In the genomic region with DNA sequence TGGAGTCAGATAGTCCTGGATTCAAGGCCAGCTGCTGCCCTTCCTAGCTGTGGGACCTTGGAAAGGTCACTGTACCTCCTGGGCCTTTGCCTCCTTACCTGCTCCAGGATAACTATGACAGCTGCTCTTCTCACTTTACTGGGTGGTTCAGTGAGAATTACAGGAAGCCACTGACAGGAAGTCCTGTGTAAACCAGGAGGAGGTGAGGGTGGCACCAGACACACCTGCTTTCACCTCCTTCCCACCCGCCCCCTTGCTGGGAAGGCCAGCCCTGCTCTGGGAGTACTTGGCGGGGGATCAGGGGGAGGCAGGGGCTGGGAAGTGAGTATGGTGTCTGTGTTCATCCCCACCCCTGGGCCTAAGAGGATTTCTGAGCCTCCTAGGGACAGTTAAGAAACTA, we compare ENCODE assay signal across 10 cellular contexts. TPM values are rescaled to one million over a fixed set of nuclear protein-coding genes. Genes with fewer than 3 reads are reported as not detected.
DNase-seq lines count a peak whose midpoint lies in the region; TF ChIP-seq lines count a peak whose summit lies in the region.
"Had no signal": no experiment of that assay in that cellular context is flagged by ENCODE, and none has a peak within 500 bp of the region (broad histone marks: within the 10 kb centered on the region; RNA-seq: fewer than 3 reads in every experiment).

No MANE protein-coding gene starts in this region.

- in situ Hi-C loops in transverse colon (cut with MboI; ENCODE audit: low pct_ligation_motif_present in 1 of 4, low pct_unique_long_range_greater_than_20kb in 1 of 4, low sequenced_read_pairs in 3 of 4), result no loop called here

- H3K27me3 ChIP-seq in WERI-Rb-1 (ENCODE audit: insufficient read depth, low read depth, severe bottlenecking), result no peaks in the 10 kb centered on the region
- H3K27me3 ChIP-seq in effector memory CD4-positive, alpha-beta T cell (replicated peaks; ENCODE audit: control insufficient read depth, insufficient read depth, low read length, poor library complexity, severe bottlenecking), result no peaks in the 10 kb centered on the region
- H3K27me3 ChIP-seq in transverse colon, result no peaks in the 10 kb centered on the region
- no peaks in the 10 kb centered on the region for H3K27me3 ChIP-seq in smooth muscle cell (ENCODE audit: low read depth)

- H3K27ac ChIP-seq in WERI-Rb-1 (peak overlapping the region; percentile 15), transverse colon (peak overlapping the region; percentile 85 to 89 (median 87)), smooth muscle cell (ENCODE audit: low read depth) (no peak overlapping the region)
- peak overlapping the region; percentile 59 for H3K27ac ChIP-seq in effector memory CD4-positive, alpha-beta T cell (ENCODE audit: insufficient read depth, low read length, poor library complexity, severe bottlenecking)
- H3K27ac ChIP-seq: PC-9 had no signal

- peak; percentile 35 for DNase-seq in activated gamma-delta T cell treated with Interleukin-2 at 50 U/mL for 16 hours
- DNase-seq in activated gamma-delta T cell (lab: John Stamatoyannopoulos, UW), result no peak
- peak; percentile 86 for DNase-seq in WERI-Rb-1
- DNase-seq in effector memory CD4-positive, alpha-beta T cell, result peak in 2 of 3 donors; percentile 12 to 22
- peak; percentile 71 for DNase-seq in transverse colon
- no peak for DNase-seq in NCI-H226
- DNase-seq in smooth muscle cell (lab: John Stamatoyannopoulos, UW; ENCODE audit: unreplicated experiment), result no peak
- no peak for DNase-seq in NK-92 (lab: John Stamatoyannopoulos, UW; ENCODE audit: unreplicated experiment)
- DNase-seq: PC-9, retina had no signal

- no peaks in the 10 kb centered on the region for H3K79me2 ChIP-seq in smooth muscle cell (ENCODE audit: low read depth)

- no peak overlapping the region for H3K9ac ChIP-seq in smooth muscle cell (ENCODE audit: low read depth)

- no peak overlapping the region for H2AFZ ChIP-seq in smooth muscle cell (ENCODE audit: low read depth)
- H2AFZ ChIP-seq: PC-9 had no signal

- no peak for TF ChIP-seq EP300 in transverse colon (IDR thresholded peaks at IDR 0.05; ENCODE audit: low read depth)

- H3K36me3 ChIP-seq in WERI-Rb-1, result no peaks in the 10 kb centered on the region
- H3K36me3 ChIP-seq in effector memory CD4-positive, alpha-beta T cell (ENCODE audit: control insufficient read depth, insufficient read depth, low read length), result peaks cover 4% of the 10 kb centered on the region
- H3K36me3 ChIP-seq in transverse colon, result no peaks in the 10 kb centered on the region
- H3K36me3 ChIP-seq in smooth muscle cell (ENCODE audit: low read depth), result no peaks in the 10 kb centered on the region

- no peak overlapping the region for H3K4me2 ChIP-seq in smooth muscle cell
- H3K4me2 ChIP-seq: PC-9 had no signal

- intact Hi-C loops in transverse colon (cut with DNase I; ENCODE audit: low total_unique reads), result no loop called here

- TF ChIP-seq CTCF in WERI-Rb-1 (IDR thresholded peaks at IDR 0.05; ENCODE audit: low read depth, low read length) (no peak), transverse colon (IDR thresholded peaks at IDR 0.05) (no peak), smooth muscle cell (IDR thresholded peaks at IDR 0.05; ENCODE audit: borderline replicate concordance, insufficient read depth, poor library complexity, severe bottlenecking) (no peak)

- TF ChIP-seq POLR2A in transverse colon (IDR thresholded peaks at IDR 0.05), result peak; percentile 74

- H3K9me3 ChIP-seq in WERI-Rb-1 (ENCODE audit: severe bottlenecking), result no peaks in the 10 kb centered on the region
- no peaks in the 10 kb centered on the region for H3K9me3 ChIP-seq in effector memory CD4-positive, alpha-beta T cell (ENCODE audit: control insufficient read depth, low read length)
- no peaks in the 10 kb centered on the region for H3K9me3 ChIP-seq in transverse colon
- no peaks in the 10 kb centered on the region for H3K9me3 ChIP-seq in smooth muscle cell (replicated peaks; ENCODE audit: low read depth)

- peaks cover 37% of the 10 kb centered on the region for H3K4me1 ChIP-seq in effector memory CD4-positive, alpha-beta T cell (ENCODE audit: control insufficient read depth, insufficient read depth, low read length, poor library complexity, severe bottlenecking)
- H3K4me1 ChIP-seq in transverse colon (peaks cover 28 to 58% (median 51%) of the 10 kb centered on the region in 4 donors), smooth muscle cell (ENCODE audit: low read depth) (no peaks in the 10 kb centered on the region)

- 20 to 28% methylated on average over 1 to 2 of the region's 2 CpGs for WGBS in transverse colon (ENCODE audit: low coverage in 1 of 2), 2 donors
- 95% methylated on average over 2 of the region's 2 CpGs for WGBS in smooth muscle cell (ENCODE audit: low lambda C conversion rate)

- H4K20me1 ChIP-seq in smooth muscle cell (ENCODE audit: low read depth), result no peaks in the 10 kb centered on the region

- H3F3A ChIP-seq in smooth muscle cell (ENCODE audit: low read depth), result no peaks in the 10 kb centered on the region

- no peak overlapping the region for H3K4me3 ChIP-seq in WERI-Rb-1 (ENCODE audit: low read depth, low read length)
- peak overlapping the region; percentile 39 for H3K4me3 ChIP-seq in effector memory CD4-positive, alpha-beta T cell (ENCODE audit: insufficient read depth, low read depth, low read length, poor library complexity, severe bottlenecking)
- H3K4me3 ChIP-seq in transverse colon, result no peak overlapping the region
- no peak overlapping the region for H3K4me3 ChIP-seq in smooth muscle cell
- H3K4me3 ChIP-seq: PC-9 had no signal

RNA-seq across cellular contexts. Expression of gene CPNE2, which starts 42.6 kb away (rescaled TPM):
- total RNA-seq in transverse colon (100 to 1,000 TPM in 2 of 4 donors, 10 to 100 TPM in 2; 41.6 to 154 (median 84.2) TPM), smooth muscle cell (18.2 and 19.3 TPM in 2 replicates)
- polyA plus RNA-seq in smooth muscle cell, result 19.8 and 27.2 TPM in 2 replicates

RNA-seq across cellular contexts. Expression of gene PSME3IP1, which starts 50.9 kb away (rescaled TPM):
- total RNA-seq in transverse colon (100 to 1,000 TPM in 3 of 4 donors, 10 to 100 TPM in 1; 95.7 to 185 (median 120) TPM), smooth muscle cell (68.7 and 104 TPM in 2 replicates)
- polyA plus RNA-seq in smooth muscle cell, result 58.1 and 82.1 TPM in 2 replicates

RNA-seq across cellular contexts. Expression of gene RSPRY1, which starts 51.1 kb away (rescaled TPM):
- 10 to 100 TPM; 17.1 to 58.4 (median 44.5) TPM for total RNA-seq in transverse colon
- total RNA-seq in smooth muscle cell, result 57.1 and 58.0 TPM in 2 replicates
- 42.0 and 43.5 TPM in 2 replicates for polyA plus RNA-seq in smooth muscle cell

Comparison
In these comparisons a context has a peak if more than half of its experiments do, and no peak if none do; other contexts are left out.
1. DNase-seq: peak in activated gamma-delta T cell treated with Interleukin-2 at 50 U/mL for 16 hours (single experiment), WERI-Rb-1 (single experiment), effector memory CD4-positive, alpha-beta T cell (2 of 3) and transverse colon (single experiment); none in activated gamma-delta T cell (single experiment), NCI-H226 (single experiment), smooth muscle cell (single experiment) and NK-92 (single experiment).